Comparison of ENCODE assay signal across 12 cellular contexts in genomic region chr7:99562114-99562784, GRCh38. TPM values are rescaled to one million over a fixed set of nuclear protein-coding genes. Genes with fewer than 3 reads are reported as not detected.
A peak's percentile ranks its signal among the peaks of the same experiment; 100 is the strongest.
DNase-seq lines count a peak whose midpoint lies in the region; ATAC-seq and TF ChIP-seq lines count a peak whose summit lies in the region.
"Had no signal": no experiment of that assay in that cellular context is flagged by ENCODE, and none has a peak within 500 bp of the region (broad histone marks: within the 10 kb centered on the region; RNA-seq: fewer than 3 reads in every experiment).

No MANE protein-coding gene starts in this region.

- TF ChIP-seq CTCF in H9 (conservative IDR thresholded peaks at IDR 0.05) (no peak), psoas muscle (IDR thresholded peaks at IDR 0.05) (no peak), GM23338 (conservative IDR thresholded peaks at IDR 0.05; ENCODE audit: low read depth in 2 of 2) (no peak)

- ATAC-seq in psoas muscle (no peak), GM23338 (no peak), HG03457 (IDR thresholded peaks at IDR 0.05; ENCODE audit: unreplicated experiment) (no peak), HG02973 (IDR thresholded peaks at IDR 0.05; ENCODE audit: unreplicated experiment) (no peak)

- H3K36me3 Mint-ChIP-seq in H9 (ENCODE audit: insufficient read depth in 1 of 3, low read depth in 3 of 3) (peaks cover 41 to 58% (median 56%) of the 10 kb centered on the region in 3 experiments), GM23338 (ENCODE audit: low read depth) (peaks cover 54% of the 10 kb centered on the region)

- no peak overlapping the region for H4K91ac ChIP-seq in H9 (ENCODE audit: insufficient read length, low read depth, low read length)

- H3K23me2 ChIP-seq in H9 (ENCODE audit: insufficient read length, low read depth, low read length, poor library complexity, severe bottlenecking) = no peaks in the 10 kb centered on the region

- H3K9ac ChIP-seq in H9 (ENCODE audit: extremely low read depth, insufficient read length, low read length) = peak overlapping the region; percentile 13
- H3K9ac ChIP-seq in endocrine pancreas (ENCODE audit: control insufficient read depth, insufficient read depth, low read length) = peak overlapping the region; percentile 6

- H3K27me3 Mint-ChIP-seq in H9 (ENCODE audit: low read depth) (no peaks in the 10 kb centered on the region), GM23338 (ENCODE audit: insufficient read depth, low read depth, poor library complexity) (peaks cover 11% of the 10 kb centered on the region)
- H3K27me3 Mint-ChIP-seq: activated CD4-positive, alpha-beta T cell treated with anti-CD3 and anti-CD28 coated beads, Interleukin-2, amount 10 ng/mL, durations not matched to agents 7 days and 5 days had no signal

- H3K9me3 ChIP-seq in H9 (ENCODE audit: control insufficient read depth, low read depth, low read length) (no peaks in the 10 kb centered on the region), SJCRH30 (replicated peaks) (no peaks in the 10 kb centered on the region), endocrine pancreas (ENCODE audit: control insufficient read depth, low read length) (no peaks in the 10 kb centered on the region), psoas muscle (no peaks in the 10 kb centered on the region)

- H2BK120ac ChIP-seq in H9 (ENCODE audit: low read depth, low read length, poor library complexity, severe bottlenecking) = no peak overlapping the region

- H2AFZ ChIP-seq in H9 (ENCODE audit: low read length) (no peak overlapping the region), GM23338 (no peak overlapping the region)

- intact Hi-C loops in psoas muscle (cut with DNase I) = no loop called here

- H2BK12ac ChIP-seq in H9 (ENCODE audit: insufficient read length, low read depth, low read length) = no peak overlapping the region

- no peaks in the 10 kb centered on the region for H4K20me1 ChIP-seq in H9 (ENCODE audit: control insufficient read depth, insufficient read depth, insufficient read length)
- H4K20me1 ChIP-seq in GM23338 (replicated peaks; ENCODE audit: insufficient read depth) = peaks cover 23% of the 10 kb centered on the region

- no CpG with 5 or more reads among the region's 9 CpGs for WGBS in H9 (ENCODE audit: extremely low coverage, insufficient read length, low lambda C conversion rate)
- 80 to 90% (median 81%) methylated on average over 9 of the region's 9 CpGs for WGBS in psoas muscle, 3 donors

- H3K4me3 ChIP-seq in SJCRH30 = no peak overlapping the region
- no peak overlapping the region for H3K4me3 ChIP-seq in endocrine pancreas (ENCODE audit: control insufficient read depth, insufficient read depth, low read length)
- peak overlapping the region; percentile 13 for H3K4me3 ChIP-seq in psoas muscle
- H3K4me3 ChIP-seq in GM23338 = no peak overlapping the region
- H3K4me3 ChIP-seq: lung had no signal

- no peak overlapping the region for H2BK20ac ChIP-seq in H9 (ENCODE audit: low read depth, low read length, poor library complexity, severe bottlenecking)

- no peaks in the 10 kb centered on the region for H3K9me2 ChIP-seq in GM23338 (ENCODE audit: insufficient read depth)

- H2BK5ac ChIP-seq in H9 (ENCODE audit: insufficient read length, low read length) = no peak overlapping the region

- H3K4me1 ChIP-seq in H9 (ENCODE audit: insufficient read depth, low read length) = no peaks in the 10 kb centered on the region
- peaks cover 22% of the 10 kb centered on the region for H3K4me1 ChIP-seq in SJCRH30
- H3K4me1 ChIP-seq in endocrine pancreas (ENCODE audit: control insufficient read depth, insufficient read depth, low read length) = no peaks in the 10 kb centered on the region
- peaks cover 47% of the 10 kb centered on the region for H3K4me1 ChIP-seq in psoas muscle
- peaks cover 4% of the 10 kb centered on the region for H3K4me1 ChIP-seq in GM23338 (ENCODE audit: insufficient read depth)

- H3T11ph ChIP-seq in H9 (ENCODE audit: low read length) = no peak overlapping the region

- no peak overlapping the region for H3K56ac ChIP-seq in H9 (ENCODE audit: insufficient read length, low read depth, low read length)

- H3K23ac ChIP-seq in H9 (ENCODE audit: insufficient read length, low read depth, low read length) = no peak overlapping the region

- H3K9me3 Mint-ChIP-seq in H9 (no peaks in the 10 kb centered on the region), GM23338 (no peaks in the 10 kb centered on the region)
- H3K9me3 Mint-ChIP-seq: activated CD4-positive, alpha-beta T cell treated with anti-CD3 and anti-CD28 coated beads, Interleukin-2, amount 10 ng/mL, durations not matched to agents 7 days and 5 days had no signal

- H3K4ac ChIP-seq in H9 (ENCODE audit: low read depth, low read length) = no peak overlapping the region

- H3K79me2 ChIP-seq in H9 (ENCODE audit: insufficient read depth, low read length) (peaks cover 4% of the 10 kb centered on the region; the same call in 1 of the 2 replicates), GM23338 (replicated peaks; ENCODE audit: insufficient read depth) (peaks cover 46% of the 10 kb centered on the region)

- no peak overlapping the region for H3K27ac Mint-ChIP-seq in H9
- H3K27ac Mint-ChIP-seq in GM23338 = no peak overlapping the region

- H3K14ac ChIP-seq in H9 (ENCODE audit: insufficient read depth, low read length) = no peak overlapping the region

- peaks cover 3% of the 10 kb centered on the region for H3K79me1 ChIP-seq in H9 (ENCODE audit: insufficient read depth, low read depth, low read length, poor library complexity, severe bottlenecking)

- DNase-seq in H9 = no peak
- no peak for DNase-seq in SJCRH30
- DNase-seq in psoas muscle = no peak
- no peak for DNase-seq in GM23338 (ENCODE audit: low spot score)
- DNase-seq in kidney glomerular epithelial cell (lab: John Stamatoyannopoulos, UW) = no peak
- DNase-seq: NCI-H1092; stimulated activated CD4-positive, alpha-beta T cell treated with anti-CD3 and anti-CD28 coated beads, Interleukin-12 subunit alpha, Interleukin-12 subunit beta, amount 100 ng/mL, for 4 hours had no signal

- H3K18ac ChIP-seq in H9 (ENCODE audit: insufficient read length, low read depth, low read length) = no peak overlapping the region

- H3K27me3 ChIP-seq in H9 (ENCODE audit: insufficient read depth, low read length) = no peaks in the 10 kb centered on the region
- no peaks in the 10 kb centered on the region for H3K27me3 ChIP-seq in SJCRH30
- H3K27me3 ChIP-seq in endocrine pancreas (ENCODE audit: control insufficient read depth, insufficient read depth, low read length) = no peaks in the 10 kb centered on the region
- no peaks in the 10 kb centered on the region for H3K27me3 ChIP-seq in psoas muscle (ENCODE audit: insufficient read depth in 3 of 3, low read length in 2 of 3)
- no peaks in the 10 kb centered on the region for H3K27me3 ChIP-seq in GM23338 (ENCODE audit: insufficient read depth)

- peaks cover 24% of the 10 kb centered on the region for H3F3A ChIP-seq in GM23338 (replicated peaks; ENCODE audit: low read depth)

- no peak overlapping the region for H3K4me2 ChIP-seq in H9 (ENCODE audit: insufficient read depth, insufficient read length, low read length)
- no peak overlapping the region for H3K4me2 ChIP-seq in GM23338

- H4K5ac ChIP-seq in H9 (ENCODE audit: insufficient read length, low read depth, low read length) = no peak overlapping the region

- no peak overlapping the region for H2BK15ac ChIP-seq in H9 (ENCODE audit: low read depth, low read length)

- H3K36me3 ChIP-seq in SJCRH30 (peaks cover 56% of the 10 kb centered on the region), endocrine pancreas (ENCODE audit: control insufficient read depth, insufficient read depth, low read length) (peaks cover 10% of the 10 kb centered on the region), psoas muscle (ENCODE audit: insufficient read depth in 1 of 2, low read depth in 1 of 2) (peaks cover 25 to 72% of the 10 kb centered on the region in 2 donors), GM23338 (ENCODE audit: insufficient read depth) (peaks cover 35% of the 10 kb centered on the region)

- H2AK5ac ChIP-seq in H9 (ENCODE audit: insufficient read length, low read length) = no peak overlapping the region

- H3K27ac ChIP-seq in H9 (ENCODE audit: insufficient read length, low read depth, low read length) (no peak overlapping the region), SJCRH30 (peak overlapping the region; percentile 36), psoas muscle (peak overlapping the region; percentile 95), GM23338 (ENCODE audit: low read depth) (no peak overlapping the region)

- H3K4me1 Mint-ChIP-seq in H9 (peaks cover 3% of the 10 kb centered on the region in 2 experiments), GM23338 (peaks cover 2% of the 10 kb centered on the region)

- H3K4me3 Mint-ChIP-seq in H9 (no peak overlapping the region), GM23338 (no peak overlapping the region)
- H3K4me3 Mint-ChIP-seq: activated CD4-positive, alpha-beta T cell treated with anti-CD3 and anti-CD28 coated beads, Interleukin-2, amount 10 ng/mL, durations not matched to agents 7 days and 5 days had no signal

- no peak overlapping the region for H4K8ac ChIP-seq in H9 (replicated peaks; ENCODE audit: insufficient read length, low read depth, low read length)

RNA-seq across cellular contexts. Expression of gene ZNF655, which starts 3.8 kb away (rescaled TPM):
- total RNA-seq in H9 (2021) (48.8 and 49.2 TPM in 2 replicates), psoas muscle (10 to 100 TPM; 30.9 to 43.8 (median 36.6) TPM)
- total RNA-seq in SJCRH30 (2014; rRNA removed; shearing (Covaris generic)) = 64.3 and 79.9 TPM in 2 replicates
- polyA plus RNA-seq in psoas muscle (10 to 100 TPM; 27.3 to 63.7 (median 46.9) TPM), GM23338 (2016; fragmentation: Nextera tagmentation; extraction: Ambion mirVana) (20.6 and 21.7 TPM in 2 replicates)
- total RNA-seq in GM23338 (2014; rRNA removed; shearing (Covaris generic)) = 55.8 and 61.3 TPM in 2 replicates

RNA-seq across cellular contexts. Expression of gene FAM200A, which starts 10.3 kb away (rescaled TPM):
- total RNA-seq in H9 (2021) (7.8 and 8.7 TPM in 2 replicates), psoas muscle (1 to 10 TPM; 2.9 to 6.3 (median 4.4) TPM)
- 13.9 and 15.0 TPM in 2 replicates for total RNA-seq in SJCRH30 (2014; rRNA removed; shearing (Covaris generic))
- polyA plus RNA-seq in psoas muscle (10 to 100 TPM in 1 of 3 donors, 1 to 10 TPM in 2; 4.1 to 12.4 (median 4.6) TPM), GM23338 (2016; fragmentation: Nextera tagmentation; extraction: Ambion mirVana) (4.9 and 7.7 TPM in 2 replicates)
- total RNA-seq in GM23338 (2014; rRNA removed; shearing (Covaris generic)) = 7.9 and 10.2 TPM in 2 replicates

RNA-seq across cellular contexts. Expression of gene TMEM225B, which starts 35.8 kb away (rescaled TPM):
- total RNA-seq in H9 (2021) = 0.44 TPM in 1 of 2 replicates, not detected in the other
- total RNA-seq in SJCRH30 (2014; rRNA removed; shearing (Covaris generic)) = 0.32 and 0.61 TPM in 2 replicates
- under 1 TPM in 2 of 4 donors, not detected in 2; 0.42 to 0.86 TPM for total RNA-seq in psoas muscle
- under 1 TPM; 0.20 to 0.55 (median 0.34) TPM for polyA plus RNA-seq in psoas muscle
- not detected in 2 replicates for total RNA-seq in GM23338 (2014; rRNA removed; shearing (Covaris generic))
- polyA plus RNA-seq in GM23338 (2016; fragmentation: Nextera tagmentation; extraction: Ambion mirVana) = 0.45 and 0.50 TPM in 2 replicates

RNA-seq across cellular contexts. Expression of gene ZSCAN25, which starts 54.5 kb away (rescaled TPM):
- total RNA-seq in H9 (2021) (21.3 and 21.5 TPM in 2 replicates), psoas muscle (10 to 100 TPM in 1 of 4 donors, 1 to 10 TPM in 3; 6.3 to 10.5 (median 7.0) TPM)
- 21.2 and 22.0 TPM in 2 replicates for total RNA-seq in SJCRH30 (2014; rRNA removed; shearing (Covaris generic))
- polyA plus RNA-seq in psoas muscle (1 to 10 TPM; 2.6 to 5.8 (median 2.6) TPM), GM23338 (2016; fragmentation: Nextera tagmentation; extraction: Ambion mirVana) (4.8 and 5.8 TPM in 2 replicates)
- total RNA-seq in GM23338 (2014; rRNA removed; shearing (Covaris generic)) = 10.0 and 17.5 TPM in 2 replicates

RNA-seq across cellular contexts. Expression of gene ZKSCAN5, which starts 57.8 kb away (rescaled TPM):
- total RNA-seq in H9 (2021) (16.6 and 17.3 TPM in 2 replicates), psoas muscle (1 to 10 TPM; 7.3 to 9.6 (median 9.4) TPM)
- 18.9 and 19.5 TPM in 2 replicates for total RNA-seq in SJCRH30 (2014; rRNA removed; shearing (Covaris generic))
- polyA plus RNA-seq in psoas muscle (10 to 100 TPM in 1 of 3 donors, 1 to 10 TPM in 2; 3.1 to 15.4 (median 4.3) TPM), GM23338 (2016; fragmentation: Nextera tagmentation; extraction: Ambion mirVana) (4.6 and 4.9 TPM in 2 replicates)
- total RNA-seq in GM23338 (2014; rRNA removed; shearing (Covaris generic)) = 10.2 and 13.4 TPM in 2 replicates

Comparison
In these comparisons a context has a peak if more than half of its experiments do, and no peak if none do; other contexts are left out.
1. H3K27ac ChIP-seq: peak in SJCRH30 (single experiment) and psoas muscle (single experiment); none in H9 (single experiment) and GM23338 (single experiment).